Comparison of ENCODE assay signal across 8 cellular contexts in genomic region chr11:65425971-65426838, GRCh38. TPM values are rescaled to one million over a fixed set of nuclear protein-coding genes. Genes with fewer than 3 reads are reported as not detected.
DNase-seq lines count a peak whose midpoint lies in the region; ATAC-seq and TF ChIP-seq lines count a peak whose summit lies in the region.

No MANE protein-coding gene starts in this region.

- peaks cover 0 to 30% (median 17%) of the 10 kb centered on the region in 3 donors for H3K27me3 Mint-ChIP-seq in CD14-positive monocyte (ENCODE audit: low read depth in 3 of 3)

- peaks cover 42% of the 10 kb centered on the region for H3K4me1 Mint-ChIP-seq in CD14-positive monocyte

- peak; percentile 46 for DNase-seq in CD14-positive monocyte (ENCODE audit: low spot score)
- DNase-seq in H4 (ENCODE audit: low spot score): peak; percentile 60
- DNase-seq in SJSA1 (ENCODE audit: low read depth in 1 of 2, low spot score in 2 of 2): peak in 1 of 2 experiments; percentile 91
- peak; percentile 29 for DNase-seq in coronary artery (ENCODE audit: low spot score)
- no peak for DNase-seq in aorta
- no peak for DNase-seq in NCI-H2107 (lab: John Stamatoyannopoulos, UW)

- H3K36me3 ChIP-seq in SJSA1 (peaks cover 42% of the 10 kb centered on the region), mesodermal cell (ENCODE audit: control insufficient read depth, insufficient read depth, low read length) (peaks cover 71% of the 10 kb centered on the region), aorta (ENCODE audit: control insufficient read depth in 1 of 2, insufficient read depth in 2 of 2, low read length in 1 of 2) (peaks cover 0 to 4% of the 10 kb centered on the region in 2 donors)

- H3K4me1 ChIP-seq in SJSA1 (replicated peaks) (peaks cover 98% of the 10 kb centered on the region), mesodermal cell (ENCODE audit: control insufficient read depth, insufficient read depth, low read length, poor library complexity, severe bottlenecking) (peaks cover 27% of the 10 kb centered on the region), aorta (ENCODE audit: control insufficient read depth in 1 of 2, insufficient read depth in 2 of 2, low read length in 2 of 2) (no peaks in the 10 kb centered on the region)

- peak overlapping the region; percentile 44 for H3K4me3 ChIP-seq in SJSA1
- peak overlapping the region; percentile 90 for H3K4me3 ChIP-seq in coronary artery
- peak overlapping the region; percentile 93 for H3K4me3 ChIP-seq in mesodermal cell (ENCODE audit: extremely low read depth, insufficient read depth, low read length, poor library complexity, severe bottlenecking)
- peak overlapping the region; percentile 83 to 97 for H3K4me3 ChIP-seq in aorta (ENCODE audit: low read length in 2 of 2)

- intact Hi-C loops in CD14-positive monocyte (cut with micrococcal nuclease): loop anchor here in 1 of 2 donors (1.0 kb wide), 1 partner anchor 9 kb away; no protein-coding TSS in a partner anchor
- intact Hi-C loops in aorta (cut with DNase I): loop anchor here in 1 of 2 donors (2.0 kb wide), 1 partner anchor 79 kb away; no protein-coding TSS in a partner anchor

- H3K27me3 ChIP-seq in SJSA1 (replicated peaks): no peaks in the 10 kb centered on the region; the same call in 1 of the 2 replicates
- peaks cover 0 to 1% of the 10 kb centered on the region in 2 donors for H3K27me3 ChIP-seq in aorta (ENCODE audit: control insufficient read depth in 1 of 2, insufficient read depth in 2 of 2, low read length in 1 of 2)

- TF ChIP-seq CTCF in CD14-positive monocyte (IDR thresholded peaks at IDR 0.05): no peak
- TF ChIP-seq CTCF in coronary artery (IDR thresholded peaks at IDR 0.05): no peak

- peaks cover 63 to 69% of the 10 kb centered on the region in 2 donors for H3K36me3 Mint-ChIP-seq in CD14-positive monocyte

- peaks cover 6 to 23% (median 18%) of the 10 kb centered on the region in 7 donors for H3K9me3 Mint-ChIP-seq in CD14-positive monocyte

- ATAC-seq in aorta (ENCODE audit: low FRiP score) (no peak), HG03439 (IDR thresholded peaks at IDR 0.05; ENCODE audit: unreplicated experiment) (no peak)

- H3K9me3 ChIP-seq in SJSA1 (replicated peaks) (no peaks in the 10 kb centered on the region; the same call in 1 of the 2 replicates), mesodermal cell (ENCODE audit: control insufficient read depth, low read length) (no peaks in the 10 kb centered on the region), aorta (ENCODE audit: control insufficient read depth, low read length) (no peaks in the 10 kb centered on the region)

- WGBS in mesodermal cell (ENCODE audit: insufficient coverage in 2 of 2), 2 experiments: 55 to 69% methylated on average over 2 of the region's 9 CpGs
- 1% methylated on average over 9 of the region's 9 CpGs for WGBS in aorta, 2 donors

- peak overlapping the region; percentile 99 to 100 for H3K4me3 Mint-ChIP-seq in CD14-positive monocyte

- H3K27ac ChIP-seq in SJSA1: peak overlapping the region; percentile 86
- H3K27ac ChIP-seq in coronary artery: peak overlapping the region; percentile 99 to 100
- H3K27ac ChIP-seq in mesodermal cell (ENCODE audit: low read depth, low read length, severe bottlenecking): peak overlapping the region; percentile 99
- peak overlapping the region in 1 of 2 donors; percentile 28 for H3K27ac ChIP-seq in aorta (ENCODE audit: low read depth in 1 of 2, low read length in 2 of 2)

- H3K27ac Mint-ChIP-seq in CD14-positive monocyte: peak overlapping the region; percentile 99 to 100 (median 100)

RNA-seq across cellular contexts. Expression of gene NEAT1, which starts 3.6 kb away (rescaled TPM):
- polyA plus RNA-seq in CD14-positive monocyte: 1 to 10 TPM in 1 of 2 donors, under 1 TPM in 1; 0.90 to 1.3 TPM
- 2.9 and 3.4 TPM in 2 replicates for total RNA-seq in H4 (2014; rRNA removed; shearing (Covaris generic))
- total RNA-seq in SJSA1 (2014; rRNA removed; shearing (Covaris generic)): 6.9 and 12.1 TPM in 2 replicates
- polyA plus RNA-seq in mesodermal cell (2013, experiment 1 of 2): 32.4 TPM
- 28.8 TPM for polyA plus RNA-seq in mesodermal cell (2013, experiment 2 of 2)
- total RNA-seq in aorta: 1,000 to 10,000 TPM; 1,566 to 1,734 TPM
- 1,000 to 10,000 TPM in 1 of 2 donors, 100 to 1,000 TPM in 1; 239 to 1,307 TPM for polyA plus RNA-seq in aorta

RNA-seq across cellular contexts. Expression of gene FRMD8, which starts 39.8 kb away (rescaled TPM):
- polyA plus RNA-seq in CD14-positive monocyte (10 to 100 TPM; 33.7 to 41.2 TPM), aorta (10 to 100 TPM; 16.8 to 19.2 TPM)
- 16.3 and 37.3 TPM in 2 replicates for total RNA-seq in H4 (2014; rRNA removed; shearing (Covaris generic))
- total RNA-seq in SJSA1 (2014; rRNA removed; shearing (Covaris generic)): 90.2 and 125 TPM in 2 replicates
- 58.2 TPM for polyA plus RNA-seq in mesodermal cell (2013, experiment 1 of 2)
- 48.4 TPM for polyA plus RNA-seq in mesodermal cell (2013, experiment 2 of 2)
- 10 to 100 TPM; 27.8 to 39.5 TPM for total RNA-seq in aorta

RNA-seq across cellular contexts. Expression of gene SLC25A45, which starts 43.8 kb away (rescaled TPM):
- 1 to 10 TPM; 3.7 to 4.1 TPM for polyA plus RNA-seq in CD14-positive monocyte
- total RNA-seq in H4 (2014; rRNA removed; shearing (Covaris generic)): 0.10 and 0.91 TPM in 2 replicates
- 3.1 and 5.3 TPM in 2 replicates for total RNA-seq in SJSA1 (2014; rRNA removed; shearing (Covaris generic))
- polyA plus RNA-seq in mesodermal cell (2013, experiment 1 of 2): 2.9 TPM
- 2.6 TPM for polyA plus RNA-seq in mesodermal cell (2013, experiment 2 of 2)
- 10 to 100 TPM in 1 of 2 donors, 1 to 10 TPM in 1; 9.1 to 16.0 TPM for total RNA-seq in aorta
- 10 to 100 TPM in 1 of 2 donors, 1 to 10 TPM in 1; 5.6 to 10.7 TPM for polyA plus RNA-seq in aorta

Comparison
In these comparisons a context has a peak if more than half of its experiments do, and no peak if none do; other contexts are left out.
1. DNase-seq: peak in CD14-positive monocyte (single experiment), H4 (single experiment) and coronary artery (single experiment); none in aorta (0 of 2) and NCI-H2107 (single experiment).
2. RNA of gene NEAT1, which starts 3.6 kb away (total RNA-seq): 1,566 to 1,734 TPM in aorta; 6.9 to 12.1 TPM in SJSA1 and 2.9 to 3.4 TPM in H4; every median in the first group is over 100 times any median in the second.
3. Peak in every context shown above with its lines, with median percentiles within 50 percentile points of each other: H3K4me3 ChIP-seq.